ENCODE assay signal across 8 cellular contexts in genomic region chr16:2969545-2970521, GRCh38. TPM values are rescaled to one million over a fixed set of nuclear protein-coding genes. Genes with fewer than 3 reads are reported as not detected.
DNase-seq lines count a peak whose midpoint lies in the region; ATAC-seq, FAIRE-seq and TF ChIP-seq lines count a peak whose summit lies in the region.

No MANE protein-coding gene starts in this region.

- H3K27me3 ChIP-seq in gastroesophageal sphincter (peaks cover 54% of the 10 kb centered on the region), neutrophil (peaks cover 41% of the 10 kb centered on the region), tibial artery (peaks cover 7 to 53% of the 10 kb centered on the region in 2 donors)

- intact Hi-C loops in tibial artery (cut with DNase I; ENCODE audit: low total_unique reads): no loop called here

- DNase-seq in AG20443 (ENCODE audit: low spot score): peak; percentile 65
- peak; percentile 76 for DNase-seq in HTR-8/SVneo (ENCODE audit: insufficient read length, low spot score)
- DNase-seq in activated gamma-delta T cell (lab: John Stamatoyannopoulos, UW): peak; percentile 49
- DNase-seq in tibial artery: peak in 1 of 2 donors; percentile 38

- TF ChIP-seq CTCF in gastroesophageal sphincter (IDR thresholded peaks at IDR 0.05) (peak in 2 of 4 experiments; percentile 37 to 48), neutrophil (IDR thresholded peaks at IDR 0.05) (peak; percentile 24), tibial artery (IDR thresholded peaks at IDR 0.05) (no peak)

- no peak for TF ChIP-seq EP300 in gastroesophageal sphincter (IDR thresholded peaks at IDR 0.05)

- no peaks in the 10 kb centered on the region for H3K36me3 ChIP-seq in gastroesophageal sphincter
- peaks cover 8% of the 10 kb centered on the region for H3K36me3 ChIP-seq in neutrophil
- no peaks in the 10 kb centered on the region for H3K36me3 ChIP-seq in tibial artery

- no CpG with 5 or more reads among the region's 83 CpGs for WGBS in gastroesophageal sphincter (ENCODE audit: low coverage in 1 of 2), 2 donors

- H3K4me3 ChIP-seq in gastroesophageal sphincter (peak overlapping the region; percentile 36 to 79), neutrophil (ENCODE audit: low read depth in 1 of 2, low read length in 1 of 2) (peak overlapping the region; percentile 74 to 82), tibial artery (peak overlapping the region; percentile 46 to 64)

- peak; percentile 24 for ATAC-seq in GM18907 (IDR thresholded peaks at IDR 0.05; ENCODE audit: unreplicated experiment)
- peak; percentile 27 for ATAC-seq in gastroesophageal sphincter

- H3K9me3 ChIP-seq in gastroesophageal sphincter (no peaks in the 10 kb centered on the region), neutrophil (no peaks in the 10 kb centered on the region), tibial artery (no peaks in the 10 kb centered on the region)

- TF ChIP-seq POLR2A in Raji (IDR thresholded peaks at IDR 0.05; ENCODE audit: insufficient read depth, low read depth, low read length) (peak; percentile 54), gastroesophageal sphincter (IDR thresholded peaks at IDR 0.05) (no peak)

- H3K4me1 ChIP-seq in gastroesophageal sphincter (peaks cover 0 to 58% (median 19%) of the 10 kb centered on the region in 3 donors), neutrophil (ENCODE audit: control insufficient read depth in 1 of 2, insufficient read depth in 1 of 2, low read depth in 1 of 2, low read length in 1 of 2) (peaks cover 48 to 55% of the 10 kb centered on the region in 2 experiments), tibial artery (peaks cover 0 to 54% (median 34%) of the 10 kb centered on the region in 4 donors)

- peak; percentile 26 for FAIRE-seq in HTR-8/SVneo (lab: Jason Lieb, UNC)

- H3K27ac ChIP-seq in gastroesophageal sphincter (peak overlapping the region in 3 of 4 donors; percentile 41 to 70 (median 55)), neutrophil (peak overlapping the region; percentile 47), tibial artery (no peak overlapping the region)

RNA-seq across cellular contexts. Expression of gene PAQR4, which starts 0.7 kb away (rescaled TPM):
- total RNA-seq in gastroesophageal sphincter: 1 to 10 TPM; 1.9 to 6.4 (median 4.1) TPM

RNA-seq across cellular contexts. Expression of gene KREMEN2, which starts 5.8 kb away (rescaled TPM):
- total RNA-seq in gastroesophageal sphincter: not detected

RNA-seq across cellular contexts. Expression of gene PKMYT1, which starts 10.4 kb away (rescaled TPM):
- 1 to 10 TPM in 2 of 4 donors, not detected in 2; 1.6 to 1.7 TPM for total RNA-seq in gastroesophageal sphincter

RNA-seq across cellular contexts. Expression of gene CLDN9, which starts 42.9 kb away (rescaled TPM):
- under 1 TPM in 2 of 4 donors, not detected in 2; 0.32 to 0.39 TPM for total RNA-seq in gastroesophageal sphincter

RNA-seq across cellular contexts. Expression of gene CLDN6, which starts 48.1 kb away (rescaled TPM):
- not detected for total RNA-seq in gastroesophageal sphincter

Comparison
In these comparisons a context has a peak if more than half of its experiments do, and no peak if none do; other contexts are left out.
1. H3K27ac ChIP-seq: peak in gastroesophageal sphincter (3 of 4) and neutrophil (single experiment); none in tibial artery (0 of 2).
2. Peak in every context shown above with its lines, with median percentiles within 50 percentile points of each other: H3K4me3 ChIP-seq.